In genomic region chr9:22446589-22446949, GRCh38 we compare ENCODE assay signal across 1 cellular context.
TF ChIP-seq lines count a peak whose summit lies in the region.

DMRTA1 (plus strand) TSS chr9:22446824; CDS start chr9:22447066, 242 bp downstream.

TF ChIP-seq in liver, 16 proteins besides CTCF, POLR2A, EP300 and RAD21 (continued from another document):
- peak; percentile 88 for TF ChIP-seq REST (IDR thresholded peaks at IDR 0.05)
TF ChIP-seq in liver: peak in this region for 8.
